8 cellular contexts compared by ENCODE assay signal in genomic region chr1:958823-959729, GRCh38. TPM values are rescaled to one million over a fixed set of nuclear protein-coding genes. Genes with fewer than 3 reads are reported as not detected.
DNase-seq lines count a peak whose midpoint lies in the region; ATAC-seq and TF ChIP-seq lines count a peak whose summit lies in the region.

Gene NOC2L, minus strand, starts transcription at chr1:959256. Its CDS starts 16 bp downstream, at chr1:959240.

- ATAC-seq in HG02623 (IDR thresholded peaks at IDR 0.05; ENCODE audit: unreplicated experiment) (peak; percentile 76), right cardiac atrium (peak; percentile 91 to 92), aorta (ENCODE audit: low FRiP score) (peak; percentile 96)

- H3K27ac ChIP-seq in right cardiac atrium (ENCODE audit: low read length) (no peak within 1 kb of the TSS), aorta (ENCODE audit: low read depth in 1 of 2, low read length in 2 of 2) (no peak within 1 kb of the TSS)

- H3K36me3 ChIP-seq in aorta (ENCODE audit: control insufficient read depth in 1 of 2, insufficient read depth in 2 of 2, low read length in 1 of 2) = no peaks in the 10 kb centered on the region

- DNase-seq in GM12864 (ENCODE audit: low read depth) (peak; percentile 54), NCI-H146 treated with DMSO at 0.1 percent for 48 hours (lab: John Stamatoyannopoulos, UW; ENCODE audit: unreplicated experiment) (peak; percentile 42), anterior cingulate cortex (lab: John Stamatoyannopoulos, UW) (peak; percentile 16 to 94 (median 88)), right cardiac atrium (peak; percentile 93 to 98 (median 97)), renal cortical epithelial cell (ENCODE audit: low read depth) (peak; percentile 49), aorta (peak; percentile 95 to 99)

- peak within 1 kb of the TSS; percentile 100 for H3K4me3 ChIP-seq in GM12864 (ENCODE audit: low read depth, low read length)
- H3K4me3 ChIP-seq in right cardiac atrium (ENCODE audit: low read length) = peak within 1 kb of the TSS; percentile 92
- peak within 1 kb of the TSS; percentile 86 to 90 for H3K4me3 ChIP-seq in aorta (ENCODE audit: low read length in 2 of 2)

- H3K4me1 ChIP-seq in right cardiac atrium (ENCODE audit: control insufficient read depth, insufficient read depth, low read length) (no peaks in the 10 kb centered on the region), aorta (ENCODE audit: control insufficient read depth in 1 of 2, insufficient read depth in 2 of 2, low read length in 2 of 2) (no peaks in the 10 kb centered on the region)

- WGBS in right cardiac atrium = 7% methylated on average over 101 of the region's 101 CpGs
- WGBS in aorta, 2 donors = 7% methylated on average over 74 to 101 of the region's 101 CpGs

- H3K27me3 ChIP-seq in right cardiac atrium (ENCODE audit: control insufficient read depth, insufficient read depth) (no peaks in the 10 kb centered on the region), aorta (ENCODE audit: control insufficient read depth in 1 of 2, insufficient read depth in 2 of 2, low read length in 1 of 2) (no peaks in the 10 kb centered on the region)

- TF ChIP-seq CTCF in GM12864 (IDR thresholded peaks at IDR 0.05; ENCODE audit: low read depth, low read length, missing control alignments) = no peak

- H3K9me3 ChIP-seq in right cardiac atrium (ENCODE audit: control insufficient read depth, low read length) (no peaks in the 10 kb centered on the region), aorta (ENCODE audit: control insufficient read depth, low read length) (no peaks in the 10 kb centered on the region)

- intact Hi-C loops in T-helper 2 cell treated with Interferon-gamma antibody and Interleukin-4, amounts not matched to agents 100 ng/mL and 5 ng/mL, for 36 hours (cut with micrococcal nuclease) = no loop called here
- intact Hi-C loops in right cardiac atrium (cut with DNase I) (loop anchor here in 1 of 4 donors (10.0 kb wide), 1 partner anchor 54 kb away; no protein-coding TSS in a partner anchor), aorta (cut with DNase I) (loop anchor here (5.0 to 10.0 kb wide), 2 partner anchors 54 to 57 kb away; no protein-coding TSS in a partner anchor)

RNA-seq across cellular contexts. Expression of gene NOC2L, which starts in this region (rescaled TPM):
- total RNA-seq in T-helper 2 cell treated with Interferon-gamma antibody and Interleukin-4, amounts not matched to agents 100 ng/mL and 5 ng/mL, for 36 hours = 87.0 and 90.7 TPM in 2 replicates
- total RNA-seq in right cardiac atrium (10 to 100 TPM; 43.6 to 48.6 (median 45.5) TPM), renal cortical epithelial cell (59.7 and 88.7 TPM in 2 replicates), aorta (10 to 100 TPM; 35.8 to 41.4 TPM)
- polyA plus RNA-seq in right cardiac atrium (44.3 TPM), aorta (10 to 100 TPM; 17.3 to 55.5 TPM)

Comparison
In these comparisons a context has a peak if more than half of its experiments do, and no peak if none do; other contexts are left out.
1. DNase-seq: peak in every context shown above with its lines; median percentile 97 in right cardiac atrium; 97 in aorta; 88 in anterior cingulate cortex; 54 in GM12864; 49 in renal cortical epithelial cell; 42 in NCI-H146 treated with DMSO at 0.1 percent for 48 hours.